In the genomic region with DNA sequence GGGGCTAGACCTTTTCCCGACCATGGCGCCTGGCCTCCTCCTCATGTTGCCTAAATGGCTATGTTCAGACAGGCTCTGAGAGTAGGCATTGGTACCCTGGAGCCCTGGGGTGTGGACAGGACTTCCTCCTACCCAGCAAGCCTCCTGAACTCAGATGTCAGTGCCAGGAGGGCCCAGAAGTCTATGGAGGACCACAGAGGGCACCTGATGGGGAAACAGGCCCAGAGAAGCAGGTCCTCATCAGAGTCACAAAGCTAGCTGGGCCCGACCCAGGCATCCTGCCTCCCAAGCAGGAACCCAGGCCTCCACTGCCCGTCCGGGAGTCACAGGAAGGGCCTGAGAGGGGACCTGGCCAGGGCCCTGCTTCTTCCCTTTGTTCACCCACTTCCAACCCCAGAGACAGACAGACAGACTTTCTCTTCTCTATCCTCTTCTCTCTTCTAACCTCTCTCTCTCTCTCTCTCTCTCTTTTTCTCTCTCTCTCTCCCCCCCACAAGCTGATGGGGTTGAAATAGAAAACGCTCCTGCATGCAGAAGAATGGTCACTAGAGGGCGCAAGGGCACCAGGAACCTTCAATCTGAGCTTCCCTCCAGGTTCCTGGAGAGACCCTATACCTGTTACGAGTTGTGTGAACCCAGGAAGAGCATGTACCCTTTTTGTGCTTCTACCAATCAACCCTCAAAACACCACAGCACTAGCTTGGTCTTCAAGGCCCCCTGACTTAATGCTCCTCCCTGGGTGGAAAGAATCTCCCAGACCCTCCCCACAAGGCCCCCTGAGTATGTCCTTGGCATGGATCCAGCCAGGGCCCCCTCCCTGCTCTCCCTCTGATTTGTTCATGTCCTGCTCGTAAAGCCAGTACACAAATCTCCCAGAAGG, we compare ENCODE assay signal across 1 cellular context.
TF ChIP-seq lines count a peak whose summit lies in the region.

No MANE protein-coding gene starts in this region.

TF ChIP-seq in neural cell, 6 proteins besides CTCF, POLR2A, EP300 and RAD21 (continued from another document):
- TF ChIP-seq, protein P1, sequence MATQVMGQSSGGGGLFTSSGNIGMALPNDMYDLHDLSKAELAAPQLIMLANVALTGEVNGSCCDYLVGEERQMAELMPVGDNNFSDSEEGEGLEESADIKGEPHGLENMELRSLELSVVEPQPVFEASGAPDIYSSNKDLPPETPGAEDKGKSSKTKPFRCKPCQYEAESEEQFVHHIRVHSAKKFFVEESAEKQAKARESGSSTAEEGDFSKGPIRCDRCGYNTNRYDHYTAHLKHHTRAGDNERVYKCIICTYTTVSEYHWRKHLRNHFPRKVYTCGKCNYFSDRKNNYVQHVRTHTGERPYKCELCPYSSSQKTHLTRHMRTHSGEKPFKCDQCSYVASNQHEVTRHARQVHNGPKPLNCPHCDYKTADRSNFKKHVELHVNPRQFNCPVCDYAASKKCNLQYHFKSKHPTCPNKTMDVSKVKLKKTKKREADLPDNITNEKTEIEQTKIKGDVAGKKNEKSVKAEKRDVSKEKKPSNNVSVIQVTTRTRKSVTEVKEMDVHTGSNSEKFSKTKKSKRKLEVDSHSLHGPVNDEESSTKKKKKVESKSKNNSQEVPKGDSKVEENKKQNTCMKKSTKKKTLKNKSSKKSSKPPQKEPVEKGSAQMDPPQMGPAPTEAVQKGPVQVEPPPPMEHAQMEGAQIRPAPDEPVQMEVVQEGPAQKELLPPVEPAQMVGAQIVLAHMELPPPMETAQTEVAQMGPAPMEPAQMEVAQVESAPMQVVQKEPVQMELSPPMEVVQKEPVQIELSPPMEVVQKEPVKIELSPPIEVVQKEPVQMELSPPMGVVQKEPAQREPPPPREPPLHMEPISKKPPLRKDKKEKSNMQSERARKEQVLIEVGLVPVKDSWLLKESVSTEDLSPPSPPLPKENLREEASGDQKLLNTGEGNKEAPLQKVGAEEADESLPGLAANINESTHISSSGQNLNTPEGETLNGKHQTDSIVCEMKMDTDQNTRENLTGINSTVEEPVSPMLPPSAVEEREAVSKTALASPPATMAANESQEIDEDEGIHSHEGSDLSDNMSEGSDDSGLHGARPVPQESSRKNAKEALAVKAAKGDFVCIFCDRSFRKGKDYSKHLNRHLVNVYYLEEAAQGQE (IDR thresholded peaks at IDR 0.05; ENCODE audit: borderline replicate concordance), result no peak
